Comparison of ENCODE assay signal across 8 cellular contexts in genomic region chr18:26090130-26091046, GRCh38. TPM values are rescaled to one million over a fixed set of nuclear protein-coding genes. Genes with fewer than 3 reads are reported as not detected.
DNase-seq lines count a peak whose midpoint lies in the region; ATAC-seq and TF ChIP-seq lines count a peak whose summit lies in the region.

A gene with protein sequence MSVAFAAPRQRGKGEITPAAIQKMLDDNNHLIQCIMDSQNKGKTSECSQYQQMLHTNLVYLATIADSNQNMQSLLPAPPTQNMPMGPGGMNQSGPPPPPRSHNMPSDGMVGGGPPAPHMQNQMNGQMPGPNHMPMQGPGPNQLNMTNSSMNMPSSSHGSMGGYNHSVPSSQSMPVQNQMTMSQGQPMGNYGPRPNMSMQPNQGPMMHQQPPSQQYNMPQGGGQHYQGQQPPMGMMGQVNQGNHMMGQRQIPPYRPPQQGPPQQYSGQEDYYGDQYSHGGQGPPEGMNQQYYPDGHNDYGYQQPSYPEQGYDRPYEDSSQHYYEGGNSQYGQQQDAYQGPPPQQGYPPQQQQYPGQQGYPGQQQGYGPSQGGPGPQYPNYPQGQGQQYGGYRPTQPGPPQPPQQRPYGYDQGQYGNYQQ (minus strand): TSS chr18:26090613. CDS start chr18:26090569, 44 bp downstream.

- H3K27me3 ChIP-seq in spleen (replicated peaks in 1 of 7) = no peaks in the 10 kb centered on the region

- intact Hi-C loops in activated B cell treated with CpG ODN at 0.5 μM for 24 hours (cut with micrococcal nuclease) = loop anchor here (1.0 to 5.0 kb wide), 8 partner anchors 17 to 738 kb away; partner anchors contain the start of genes KCTD1, TAF4B and ZNF521
- intact Hi-C loops in spleen (cut with DNase I; ENCODE audit: low total_unique reads) = no loop called here

- H3K27me3 Mint-ChIP-seq in activated B cell treated with CpG ODN at 0.5 μM for 24 hours (no peaks in the 10 kb centered on the region), immature natural killer cell (ENCODE audit: low read depth in 3 of 3) (peaks cover 13 to 17% (median 16%) of the 10 kb centered on the region in 3 donors)

- H3K9me3 ChIP-seq in spleen = no peaks in the 10 kb centered on the region

- DNase-seq in AG04449 (ENCODE audit: low read depth, low spot score) (peak; percentile 57), NCI-H2227 (lab: John Stamatoyannopoulos, UW; ENCODE audit: unreplicated experiment) (peak; percentile 94), activated B cell treated with CpG ODN at 0.5 μM for 24 hours (peak; percentile 90), caudate nucleus (lab: John Stamatoyannopoulos, UW) (peak; percentile 4 to 99 (median 90)), immature natural killer cell (peak; percentile 93 to 95 (median 94)), spleen (peak; percentile 98)

- H3K27ac ChIP-seq in caudate nucleus (ENCODE audit: low read depth, low read length) (peak within 1 kb of the TSS; percentile 98), spleen (peak within 1 kb of the TSS; percentile 93 to 99 (median 96))

- WGBS in spleen, 5 donors = 0 to 1% (median 1%) methylated on average over 41 to 89 of the region's 89 CpGs

- peak; percentile 65 for ATAC-seq in GM18873 (IDR thresholded peaks at IDR 0.05; ENCODE audit: low FRiP score, unreplicated experiment)
- ATAC-seq in HG03139 (IDR thresholded peaks at IDR 0.05; ENCODE audit: unreplicated experiment) = peak; percentile 79
- peak; percentile 81 for ATAC-seq in activated B cell treated with CpG ODN at 0.5 μM for 24 hours (ENCODE audit: low read depth)

- TF ChIP-seq POLR2A in spleen (IDR thresholded peaks at IDR 0.05) = peak in 1 of 3 donors; percentile 33

- POLR2A ChIA-PET in AG04449 (lab: Yijun Ruan, JAX) (interaction anchor here (1.0 to 1.5 kb wide), 2 partner anchors 20 to 37 kb away, joined by 3 to 4 read pairs; no protein-coding TSS in a partner anchor), activated B cell treated with CpG ODN at 0.5 μM for 24 hours (lab: Charles Lee) (interaction anchor here (1.2 to 2.6 kb wide), 4 partner anchors 43 to 136 kb away, joined by 4 to 18 read pairs (median 4); partner anchors contain the start of genes PSMA8 and TAF4B)

- peaks cover 12 to 54% (median 42%) of the 10 kb centered on the region in 6 donors for H3K4me1 ChIP-seq in spleen

- H3K9me3 Mint-ChIP-seq in activated B cell treated with CpG ODN at 0.5 μM for 24 hours (no peaks in the 10 kb centered on the region), immature natural killer cell (no peaks in the 10 kb centered on the region)

- H3K4me1 Mint-ChIP-seq in activated B cell treated with CpG ODN at 0.5 μM for 24 hours (peaks cover 46% of the 10 kb centered on the region), immature natural killer cell (peaks cover 39 to 50% of the 10 kb centered on the region in 2 donors)

- peak within 1 kb of the TSS; percentile 92 for H3K4me3 ChIP-seq in AG04449 (ENCODE audit: low read depth, low read length)
- peak within 1 kb of the TSS; percentile 92 to 98 (median 96) for H3K4me3 ChIP-seq in spleen

- H3K4me3 Mint-ChIP-seq in activated B cell treated with CpG ODN at 0.5 μM for 24 hours (peak within 1 kb of the TSS; percentile 95), immature natural killer cell (peak within 1 kb of the TSS; percentile 95 to 99 (median 98))

- peaks cover 0 to 19% (median 8%) of the 10 kb centered on the region in 6 donors for H3K36me3 ChIP-seq in spleen

- H3K36me3 Mint-ChIP-seq in activated B cell treated with CpG ODN at 0.5 μM for 24 hours (ENCODE audit: low read depth) (peaks cover 19% of the 10 kb centered on the region), immature natural killer cell (peaks cover 0 to 11% (median 3%) of the 10 kb centered on the region in 3 donors)

- CTCF ChIA-PET in AG04449 (lab: Yijun Ruan, JAX) = no interaction called here
- CTCF ChIA-PET in activated B cell treated with CpG ODN at 0.5 μM for 24 hours (lab: Charles Lee) = no interaction called here

- TF ChIP-seq CTCF in AG04449 (IDR thresholded peaks at IDR 0.05; ENCODE audit: insufficient read depth, low read length, missing control alignments) (no peak), activated B cell treated with CpG ODN at 0.5 μM for 24 hours (IDR thresholded peaks at IDR 0.05) (no peak), spleen (IDR thresholded peaks at IDR 0.05 in 8 of 11, conservative IDR thresholded peaks at IDR 0.05 in 3 of 11) (peak in 4 of 11 experiments; percentile 4 to 27 (median 17))

- H3K27ac Mint-ChIP-seq in activated B cell treated with CpG ODN at 0.5 μM for 24 hours (peak within 1 kb of the TSS; percentile 97), immature natural killer cell (peak within 1 kb of the TSS; percentile 92 to 99 (median 98))

RNA-seq across cellular contexts. Expression of the gene that starts here (rescaled TPM):
- total RNA-seq in activated B cell treated with CpG ODN at 0.5 μM for 24 hours = 86.4 and 99.7 TPM in 2 replicates
- polyA plus RNA-seq in immature natural killer cell = 10 to 100 TPM; 25.0 to 50.8 (median 39.6) TPM
- 100 to 1,000 TPM in 3 of 7 donors, 10 to 100 TPM in 4; 47.3 to 250 (median 71.5) TPM for total RNA-seq in spleen
- 10 to 100 TPM; 26.8 to 34.2 (median 27.6) TPM for polyA plus RNA-seq in spleen

Comparison
In these comparisons a context has a peak if more than half of its experiments do, and no peak if none do; other contexts are left out.
1. Peak in every context shown above with its lines: DNase-seq, ATAC-seq, H3K4me3 ChIP-seq and H3K27ac ChIP-seq.